Comparison of ENCODE assay signal across 20 cellular contexts in genomic region chr2:137951606-137952005, GRCh38. TPM values are rescaled to one million over a fixed set of nuclear protein-coding genes. Genes with fewer than 3 reads are reported as not detected.
DNase-seq lines count a peak whose midpoint lies in the region; ATAC-seq and TF ChIP-seq lines count a peak whose summit lies in the region.
"Had no signal": no experiment of that assay in that cellular context is flagged by ENCODE, and none has a peak within 500 bp of the region (broad histone marks: within the 10 kb centered on the region; RNA-seq: fewer than 3 reads in every experiment).

No MANE protein-coding gene starts in this region.

- no peaks in the 10 kb centered on the region for H3K9me3 Mint-ChIP-seq in MCF 10A (ENCODE audit: unreplicated experiment)
- H3K9me3 Mint-ChIP-seq: activated CD4-positive, alpha-beta memory T cell treated with anti-CD3 and anti-CD28 coated beads, Interleukin-2, amount 10 ng/mL, durations not matched to agents 7 days and 5 days; activated naive CD8-positive, alpha-beta T cell treated with anti-CD3 and anti-CD28 coated beads for 36 hours; activated T-cell treated with anti-CD3 and anti-CD28 coated beads, Interleukin-2, amount 50 U/mL, for 4 hours; CD8-positive, alpha-beta T cell; central memory CD8-positive, alpha-beta T cell had no signal

- DNase-seq in MCF 10A (ENCODE audit: unreplicated experiment), result peak; percentile 37
- no peak for DNase-seq in breast epithelium (ENCODE audit: low spot score in 2 of 2)
- DNase-seq in amniotic stem cell (lab: John Stamatoyannopoulos, UW), result peak; percentile 4
- peak; percentile 88 for DNase-seq in iris pigment epithelial cell (ENCODE audit: low read depth)
- no peak for DNase-seq in DMS114 treated with DMSO at 0.1 percent for 48 hours (lab: John Stamatoyannopoulos, UW; ENCODE audit: unreplicated experiment)
- DNase-seq in NCI-H187 treated with DMSO at 0.1 percent for 48 hours (lab: John Stamatoyannopoulos, UW), result no peak
- no peak for DNase-seq in KBM-7
- DNase-seq: 8988T; activated CD4-positive, alpha-beta memory T cell treated with anti-CD3 and anti-CD28 coated beads, Interleukin-2, amount 10 ng/mL, durations not matched to agents 7 days and 5 days; activated naive CD8-positive, alpha-beta T cell treated with anti-CD3 and anti-CD28 coated beads for 36 hours; activated T-cell treated with anti-CD3 and anti-CD28 coated beads, Interleukin-2, amount 50 U/mL, for 4 hours; CD8-positive, alpha-beta T cell; foreskin keratinocyte; NCI-H2107; ovary had no signal

- ATAC-seq in HG03442 (IDR thresholded peaks at IDR 0.05; ENCODE audit: unreplicated experiment), result no peak
- ATAC-seq: activated T-cell treated with anti-CD3 and anti-CD28 coated beads, Interleukin-2, amount 50 U/mL, for 4 hours; CD8-positive, alpha-beta T cell; foreskin keratinocyte; left lobe of liver had no signal

- no peaks in the 10 kb centered on the region for H3K9me3 ChIP-seq in breast epithelium
- H3K9me3 ChIP-seq: ovary had no signal

- no peaks in the 10 kb centered on the region for H3K4me1 ChIP-seq in breast epithelium
- H3K4me1 ChIP-seq: foreskin keratinocyte had no signal

- in situ Hi-C loops in KBM-7 (cut with MboI; ENCODE audit: low pct_unique_long_range_greater_than_20kb, low sequenced_read_pairs), result no loop called here

- peak overlapping the region; percentile 10 for H3K27ac Mint-ChIP-seq in MCF 10A (ENCODE audit: low read depth, unreplicated experiment)
- H3K27ac Mint-ChIP-seq: activated CD4-positive, alpha-beta memory T cell treated with anti-CD3 and anti-CD28 coated beads, Interleukin-2, amount 10 ng/mL, durations not matched to agents 7 days and 5 days; CD8-positive, alpha-beta T cell had no signal

- POLR2A ChIA-PET in MCF 10A (lab: Yijun Ruan, JAX), result interaction anchor here (0.9 kb wide), 1 partner anchor 835 kb away, joined by 3 read pairs; no protein-coding TSS in a partner anchor

- intact Hi-C loops in MCF 10A (cut with micrococcal nuclease), result loop anchor here (10.0 kb wide), 1 partner anchor 123 kb away; no protein-coding TSS in a partner anchor
- intact Hi-C loops in breast epithelium (cut with DNase I; ENCODE audit: low total_unique reads), result no loop called here

- peaks cover 13% of the 10 kb centered on the region for H3K4me1 Mint-ChIP-seq in MCF 10A (ENCODE audit: insufficient read depth, unreplicated experiment)
- H3K4me1 Mint-ChIP-seq: central memory CD8-positive, alpha-beta T cell had no signal

- H3K36me3 Mint-ChIP-seq in MCF 10A (ENCODE audit: insufficient read depth, unreplicated experiment), result no peaks in the 10 kb centered on the region
- H3K36me3 Mint-ChIP-seq: activated naive CD8-positive, alpha-beta T cell treated with anti-CD3 and anti-CD28 coated beads for 36 hours; CD8-positive, alpha-beta T cell had no signal

- CTCF ChIA-PET in MCF 10A (lab: Yijun Ruan, JAX), result interaction anchor here (1.8 kb wide), 1 partner anchor 139 kb away, joined by 8 read pairs; no protein-coding TSS in a partner anchor

- no TSS peak for BruUV-seq in MCF 10A (replicated peaks; lab: Mats Ljungman, UMichigan)

- no peak overlapping the region for H3K27ac ChIP-seq in breast epithelium
- H3K27ac ChIP-seq: foreskin keratinocyte, VCaP had no signal

- TF ChIP-seq CTCF in MCF 10A (IDR thresholded peaks at IDR 0.05; ENCODE audit: unreplicated experiment) (no peak), breast epithelium (IDR thresholded peaks at IDR 0.05) (no peak)

- H3K4me3 Mint-ChIP-seq in MCF 10A (ENCODE audit: unreplicated experiment), result no peak overlapping the region
- H3K4me3 Mint-ChIP-seq: activated CD4-positive, alpha-beta memory T cell treated with anti-CD3 and anti-CD28 coated beads, Interleukin-2, amount 10 ng/mL, durations not matched to agents 7 days and 5 days; activated naive CD8-positive, alpha-beta T cell treated with anti-CD3 and anti-CD28 coated beads for 36 hours; activated T-cell treated with anti-CD3 and anti-CD28 coated beads, Interleukin-2, amount 50 U/mL, for 4 hours; central memory CD8-positive, alpha-beta T cell had no signal

- H3K4me3 ChIP-seq in breast epithelium, result no peak overlapping the region
- H3K4me3 ChIP-seq: ovary, skin epidermis had no signal

- no peaks in the 10 kb centered on the region for H3K27me3 ChIP-seq in breast epithelium
- H3K27me3 ChIP-seq: foreskin keratinocyte, ovary had no signal

- TF ChIP-seq POLR2A in breast epithelium (IDR thresholded peaks at IDR 0.05), result no peak

- no peaks in the 10 kb centered on the region for H3K36me3 ChIP-seq in breast epithelium
- H3K36me3 ChIP-seq: ovary had no signal

- H3K27me3 Mint-ChIP-seq in MCF 10A (ENCODE audit: insufficient read depth, unreplicated experiment), result no peaks in the 10 kb centered on the region
- H3K27me3 Mint-ChIP-seq: activated CD4-positive, alpha-beta memory T cell treated with anti-CD3 and anti-CD28 coated beads, Interleukin-2, amount 10 ng/mL, durations not matched to agents 7 days and 5 days; central memory CD8-positive, alpha-beta T cell had no signal

RNA-seq across cellular contexts. Expression of gene HNMT, which starts 12.7 kb away (rescaled TPM):
- total RNA-seq in MCF 10A (2022) (0.28 TPM in 1 of 2 replicates, not detected in the other), breast epithelium (100 to 1,000 TPM in 2 of 3 donors, 10 to 100 TPM in 1; 94.7 to 174 (median 105) TPM)
- total RNA-seq: activated CD4-positive, alpha-beta memory T cell treated with anti-CD3 and anti-CD28 coated beads, Interleukin-2, amount 10 ng/mL, durations not matched to agents 7 days and 5 days; activated naive CD8-positive, alpha-beta T cell treated with anti-CD3 and anti-CD28 coated beads for 36 hours; activated T-cell treated with anti-CD3 and anti-CD28 coated beads, Interleukin-2, amount 50 U/mL, for 4 hours; CD8-positive, alpha-beta T cell had no signal

Comparison
In these comparisons a context has a peak if more than half of its experiments do, and no peak if none do; other contexts are left out.
1. DNase-seq: peak in MCF 10A (single experiment), amniotic stem cell (single experiment) and iris pigment epithelial cell (single experiment); none in breast epithelium (0 of 2), DMS114 treated with DMSO at 0.1 percent for 48 hours (single experiment), NCI-H187 treated with DMSO at 0.1 percent for 48 hours (single experiment) and KBM-7 (single experiment).
2. RNA of gene HNMT, which starts 12.7 kb away (total RNA-seq): 94.7 to 174 TPM in breast epithelium; 0.28 TPM in MCF 10A; every median in the first group is over 10 times any median in the second.